Comparison of ENCODE assay signal across 16 cellular contexts in genomic region chr7:34069676-34070075, GRCh38.
A peak's percentile ranks its signal among the peaks of the same experiment; 100 is the strongest.
DNase-seq lines count a peak whose midpoint lies in the region; ATAC-seq, FAIRE-seq and TF ChIP-seq lines count a peak whose summit lies in the region.
"Had no signal": no experiment of that assay in that cellular context is flagged by ENCODE, and none has a peak within 500 bp of the region (broad histone marks: within the 10 kb centered on the region; RNA-seq: fewer than 3 reads in every experiment).

No MANE protein-coding gene starts in this region.

- H3K27me3 Mint-ChIP-seq in WTC11 (ENCODE audit: low read depth), result no peaks in the 10 kb centered on the region

- POLR2A ChIA-PET in WTC11 (lab: Charles Lee) (no interaction called here), GM10248 (lab: Yijun Ruan, JAX) (no interaction called here)

- peak overlapping the region; percentile 5 for H3K4me2 ChIP-seq in smooth muscle cell

- H3K4me3 Mint-ChIP-seq in WTC11, result no peak overlapping the region
- H3K4me3 Mint-ChIP-seq: activated naive CD8-positive, alpha-beta T cell had no signal

- 15% methylated on average over 2 of the region's 2 CpGs for WGBS in smooth muscle cell (ENCODE audit: low lambda C conversion rate)

- H3K36me3 ChIP-seq in smooth muscle cell (ENCODE audit: low read depth), result no peaks in the 10 kb centered on the region
- H3K36me3 ChIP-seq: esophagus squamous epithelium, prostate gland, uterus had no signal

- CTCF ChIA-PET in WTC11 (lab: Charles Lee) (interaction anchor here (0.8 to 1.7 kb wide), 3 partner anchors 12 to 87 kb away, joined by 3 to 7 read pairs (median 5); no protein-coding TSS in a partner anchor), GM10248 (lab: Yijun Ruan, JAX) (interaction anchor here (1.6 to 1.7 kb wide), 2 partner anchors 17 to 18 kb away, joined by 4 read pairs; no protein-coding TSS in a partner anchor)

- no peak overlapping the region for H3K27ac ChIP-seq in smooth muscle cell (ENCODE audit: low read depth)
- H3K27ac ChIP-seq: coronary artery, esophagus squamous epithelium, prostate gland, uterus had no signal

- no peak for FAIRE-seq in RCC 7860 (lab: Jason Lieb, UNC)

- no peak overlapping the region for H3K9ac ChIP-seq in smooth muscle cell (ENCODE audit: low read depth)

- no peaks in the 10 kb centered on the region for H4K20me1 ChIP-seq in smooth muscle cell (ENCODE audit: low read depth)

- no peak overlapping the region for H2AFZ ChIP-seq in smooth muscle cell (ENCODE audit: low read depth)

- peaks cover 0 to 3% of the 10 kb centered on the region in 2 donors for H3K9me3 Mint-ChIP-seq in activated naive CD4-positive, alpha-beta T cell treated with anti-CD3 and anti-CD28 coated beads, Interleukin-2, amount 50 U/mL, for 72 hours
- H3K9me3 Mint-ChIP-seq in WTC11, result peaks cover 12% of the 10 kb centered on the region

- no peaks in the 10 kb centered on the region for H3K9me3 ChIP-seq in smooth muscle cell (replicated peaks; ENCODE audit: low read depth)
- H3K9me3 ChIP-seq: esophagus squamous epithelium, prostate gland, uterus had no signal

- no peaks in the 10 kb centered on the region for H3K27me3 ChIP-seq in smooth muscle cell (ENCODE audit: low read depth)
- H3K27me3 ChIP-seq: esophagus squamous epithelium, uterus had no signal

- H3K4me3 ChIP-seq in fibroblast of mammary gland (ENCODE audit: control insufficient read depth, low read depth, low read length) (no peak overlapping the region), smooth muscle cell (no peak overlapping the region)
- H3K4me3 ChIP-seq: coronary artery, esophagus squamous epithelium, prostate gland, uterus had no signal

- no peaks in the 10 kb centered on the region for H3K36me3 Mint-ChIP-seq in activated naive CD4-positive, alpha-beta T cell treated with anti-CD3 and anti-CD28 coated beads, Interleukin-2, amount 50 U/mL, for 72 hours
- H3K36me3 Mint-ChIP-seq in WTC11, result 0 out of 2 replicates have a peak, but pooled peaks cover 2% of the 10 kb centered on the region
- H3K36me3 Mint-ChIP-seq: activated naive CD8-positive, alpha-beta T cell had no signal

- no peaks in the 10 kb centered on the region for H3K4me1 ChIP-seq in smooth muscle cell (ENCODE audit: low read depth)
- H3K4me1 ChIP-seq: esophagus squamous epithelium, uterus had no signal

- no peaks in the 10 kb centered on the region for H3K79me2 ChIP-seq in smooth muscle cell (ENCODE audit: low read depth)

- H3F3A ChIP-seq in smooth muscle cell (ENCODE audit: low read depth), result peaks cover 6% of the 10 kb centered on the region

- peak; percentile 45 to 89 for ATAC-seq in activated naive CD4-positive, alpha-beta T cell treated with anti-CD3 and anti-CD28 coated beads, Interleukin-2, amount 50 U/mL, for 72 hours
- no peak for ATAC-seq in WTC11

- TF ChIP-seq CTCF in fibroblast of mammary gland (conservative IDR thresholded peaks at IDR 0.05; ENCODE audit: control insufficient read depth, insufficient read depth, low read depth, low read length) (no peak), smooth muscle cell (IDR thresholded peaks at IDR 0.05; ENCODE audit: borderline replicate concordance, insufficient read depth, poor library complexity, severe bottlenecking) (no peak), WTC11 (IDR thresholded peaks at IDR 0.05) (no peak), GM10248 (IDR thresholded peaks at IDR 0.05; ENCODE audit: control extremely low read depth, extremely low read depth, low read depth, missing control alignments) (no peak)

- H3K4me1 Mint-ChIP-seq in WTC11, result peaks cover 38% of the 10 kb centered on the region

- DNase-seq in activated naive CD4-positive, alpha-beta T cell treated with anti-CD3 and anti-CD28 coated beads, Interleukin-2, amount 50 U/mL, for 72 hours (ENCODE audit: low spot score in 2 of 2), result no peak
- DNase-seq in activated naive CD4-positive, alpha-beta T cell (lab: John Stamatoyannopoulos, UW), result no peak
- peak; percentile 71 for DNase-seq in RCC 7860 (ENCODE audit: low spot score)
- DNase-seq in fibroblast of mammary gland (ENCODE audit: low read depth), result peak; percentile 59
- no peak for DNase-seq in smooth muscle cell (lab: John Stamatoyannopoulos, UW; ENCODE audit: unreplicated experiment)
- no peak for DNase-seq in activated T-cell treated with anti-CD3 and anti-CD28 coated beads for 4 hours
- no peak for DNase-seq in WTC11 (ENCODE audit: low spot score)
- no peak for DNase-seq in GM10248 (ENCODE audit: extremely low spot score)
- DNase-seq: DMS79 treated with DMSO at 0.1 percent for 48 hours; esophagus squamous epithelium; stimulated activated CD4-positive, alpha-beta T cell treated with anti-CD3 and anti-CD28 coated beads, Interleukin-2, amount 100 ng/mL, for 24 hours; T-helper 9 cell; uterus had no signal

- no peak overlapping the region for H3K27ac Mint-ChIP-seq in activated naive CD4-positive, alpha-beta T cell treated with anti-CD3 and anti-CD28 coated beads, Interleukin-2, amount 50 U/mL, for 72 hours
- no peak overlapping the region for H3K27ac Mint-ChIP-seq in WTC11
- H3K27ac Mint-ChIP-seq: activated naive CD8-positive, alpha-beta T cell had no signal

TF ChIP-seq in WTC11, 78 proteins besides CTCF, POLR2A, EP300 and RAD21 (continues in another document):
- TF ChIP-seq ZNF532 (CRISPR knock-in tag; IDR thresholded peaks at IDR 0.05; ENCODE audit: borderline replicate concordance), result no peak
- TF ChIP-seq TP53 (CRISPR knock-in tag; IDR thresholded peaks at IDR 0.05), result no peak
- no peak for TF ChIP-seq NFATC4 (CRISPR knock-in tag; IDR thresholded peaks at IDR 0.05)
- TF ChIP-seq AFF4 (CRISPR knock-in tag; IDR thresholded peaks at IDR 0.05; ENCODE audit: borderline replicate concordance), result no peak
- no peak for TF ChIP-seq MAX (CRISPR knock-in tag; IDR thresholded peaks at IDR 0.05)

Comparison
In these comparisons a context has a peak if more than half of its experiments do, and no peak if none do; other contexts are left out.
1. DNase-seq: peak in RCC 7860 (single experiment) and fibroblast of mammary gland (single experiment); none in activated naive CD4-positive, alpha-beta T cell treated with anti-CD3 and anti-CD28 coated beads, Interleukin-2, amount 50 U/mL, for 72 hours (0 of 2), activated naive CD4-positive, alpha-beta T cell (0 of 4), smooth muscle cell (single experiment), activated T-cell treated with anti-CD3 and anti-CD28 coated beads for 4 hours (single experiment), WTC11 (single experiment) and GM10248 (single experiment).